ENCODE assay signal across 2 cellular contexts in genomic region chr19:4456566-4456842, GRCh38.
TF ChIP-seq lines count a peak whose summit lies in the region.

No MANE protein-coding gene starts in this region.

TF ChIP-seq in GM23338, 12 proteins besides CTCF, POLR2A, EP300 and RAD21:
- no peak for TF ChIP-seq EZH2 (IDR thresholded peaks at IDR 0.05; ENCODE audit: low read depth, unreplicated experiment)
- TF ChIP-seq CREB1 (CRISPR knock-in tag; IDR thresholded peaks at IDR 0.05; ENCODE audit: low read depth) = no peak
- no peak for TF ChIP-seq STAT1 (IDR thresholded peaks at IDR 0.05; ENCODE audit: unreplicated experiment)
- no peak for TF ChIP-seq ZNF462 (CRISPR knock-in tag; IDR thresholded peaks at IDR 0.05)
- TF ChIP-seq POLR2AphosphoS5 (IDR thresholded peaks at IDR 0.05; ENCODE audit: low read depth) = no peak
- no peak for TF ChIP-seq ZNF331 (CRISPR knock-in tag; IDR thresholded peaks at IDR 0.05; ENCODE audit: low read depth)
- TF ChIP-seq ETS1 (IDR thresholded peaks at IDR 0.05) = no peak
- TF ChIP-seq REST (IDR thresholded peaks at IDR 0.05; ENCODE audit: unreplicated experiment) = no peak
- no peak for TF ChIP-seq NANOG (IDR thresholded peaks at IDR 0.05; ENCODE audit: borderline replicate concordance)
- no peak for TF ChIP-seq EZH2phosphoT487 (IDR thresholded peaks at IDR 0.05; ENCODE audit: unreplicated experiment)
TF ChIP-seq in GM23338: peak in this region for 0.

TF ChIP-seq in H1, 55 proteins besides CTCF, POLR2A, EP300 and RAD21:
- TF ChIP-seq FOSL1 (IDR thresholded peaks at IDR 0.05; ENCODE audit: insufficient read depth, low read depth, low read length) = no peak
- TF ChIP-seq SIRT6 (IDR thresholded peaks at IDR 0.05; ENCODE audit: low read length) = no peak
- TF ChIP-seq SUZ12 (IDR thresholded peaks at IDR 0.05; ENCODE audit: low read length) = no peak
- no peak for TF ChIP-seq MAFK (IDR thresholded peaks at IDR 0.05; ENCODE audit: low read depth, low read length)
- TF ChIP-seq EZH2 (IDR thresholded peaks at IDR 0.05; ENCODE audit: low read depth, low read length, severe bottlenecking) = no peak
- TF ChIP-seq TCF12 (IDR thresholded peaks at IDR 0.05; ENCODE audit: low read depth, low read length) = no peak
- TF ChIP-seq SP2 (IDR thresholded peaks at IDR 0.05; ENCODE audit: low read length) = no peak
- no peak for TF ChIP-seq USF2 (IDR thresholded peaks at IDR 0.05; ENCODE audit: low read length)
- TF ChIP-seq BCL11A (IDR thresholded peaks at IDR 0.05; ENCODE audit: low read depth in 2 of 2, low read length in 2 of 2) = no peak
- no peak for TF ChIP-seq NRF1 (IDR thresholded peaks at IDR 0.05; ENCODE audit: low read depth, low read length)
- TF ChIP-seq TAF7 (optimal IDR thresholded peaks at IDR 0.05; ENCODE audit: borderline replicate concordance, low read depth, low read length) = no peak
- TF ChIP-seq SIN3A (conservative IDR thresholded peaks at IDR 0.05 in 1 of 2, IDR thresholded peaks at IDR 0.05 in 1 of 2; ENCODE audit: low read depth in 1 of 2, low read length in 2 of 2) = no peak
- TF ChIP-seq CEBPB (IDR thresholded peaks at IDR 0.05; ENCODE audit: low read depth, low read length) = no peak
- no peak for TF ChIP-seq RFX5 (IDR thresholded peaks at IDR 0.05; ENCODE audit: borderline replicate concordance, low read depth, low read length)
- no peak for TF ChIP-seq TAF1 (IDR thresholded peaks at IDR 0.05; ENCODE audit: low read depth, low read length)
- TF ChIP-seq KDM4A (IDR thresholded peaks at IDR 0.05; ENCODE audit: low read depth, low read length, severe bottlenecking) = no peak
- TF ChIP-seq JUND (IDR thresholded peaks at IDR 0.05; ENCODE audit: low read length) = no peak
- no peak for TF ChIP-seq POU5F1 (IDR thresholded peaks at IDR 0.05; ENCODE audit: low read depth, low read length)
- no peak for TF ChIP-seq KDM1A (IDR thresholded peaks at IDR 0.05; ENCODE audit: borderline replicate concordance, low read length)
- TF ChIP-seq ASH2L (IDR thresholded peaks at IDR 0.05; ENCODE audit: low read length) = no peak
